3 cellular contexts compared by ENCODE assay signal in the genomic region with DNA sequence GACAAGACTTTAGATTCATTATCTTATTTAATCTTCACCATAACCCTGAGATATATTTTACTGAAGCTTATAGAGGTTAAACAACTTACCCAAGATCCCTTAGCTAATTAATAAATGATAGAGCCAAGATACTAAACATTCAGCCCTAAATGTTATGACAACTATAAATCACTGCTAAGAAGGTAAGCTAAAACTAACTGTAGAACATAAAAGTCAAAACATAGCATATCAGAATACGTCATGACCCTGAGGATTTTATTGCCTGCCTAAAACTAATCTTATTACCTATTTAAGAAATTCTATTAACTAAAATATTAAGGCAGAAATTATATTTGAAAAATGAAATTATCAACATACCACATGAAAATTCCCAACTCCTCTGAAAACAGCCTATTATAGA.
A peak's percentile ranks its signal among the peaks of the same experiment; 100 is the strongest.
TF ChIP-seq lines count a peak whose summit lies in the region.

No MANE protein-coding gene starts in this region.

TF ChIP-seq in SK-N-SH treated with all-trans-retinoic acid at 6 μM for 48 hours, 23 proteins besides CTCF, POLR2A, EP300 and RAD21 (continued from another document):
- TF ChIP-seq, protein P1, sequence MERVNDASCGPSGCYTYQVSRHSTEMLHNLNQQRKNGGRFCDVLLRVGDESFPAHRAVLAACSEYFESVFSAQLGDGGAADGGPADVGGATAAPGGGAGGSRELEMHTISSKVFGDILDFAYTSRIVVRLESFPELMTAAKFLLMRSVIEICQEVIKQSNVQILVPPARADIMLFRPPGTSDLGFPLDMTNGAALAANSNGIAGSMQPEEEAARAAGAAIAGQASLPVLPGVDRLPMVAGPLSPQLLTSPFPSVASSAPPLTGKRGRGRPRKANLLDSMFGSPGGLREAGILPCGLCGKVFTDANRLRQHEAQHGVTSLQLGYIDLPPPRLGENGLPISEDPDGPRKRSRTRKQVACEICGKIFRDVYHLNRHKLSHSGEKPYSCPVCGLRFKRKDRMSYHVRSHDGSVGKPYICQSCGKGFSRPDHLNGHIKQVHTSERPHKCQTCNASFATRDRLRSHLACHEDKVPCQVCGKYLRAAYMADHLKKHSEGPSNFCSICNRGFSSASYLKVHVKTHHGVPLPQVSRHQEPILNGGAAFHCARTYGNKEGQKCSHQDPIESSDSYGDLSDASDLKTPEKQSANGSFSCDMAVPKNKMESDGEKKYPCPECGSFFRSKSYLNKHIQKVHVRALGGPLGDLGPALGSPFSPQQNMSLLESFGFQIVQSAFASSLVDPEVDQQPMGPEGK (CRISPR knock-in tag; IDR thresholded peaks at IDR 0.05; ENCODE audit: borderline replicate concordance): no peak
TF ChIP-seq in SK-N-SH treated with all-trans-retinoic acid at 6 μM for 48 hours: peak in this region for 1.

TF ChIP-seq in SK-N-SH, 30 proteins besides CTCF, POLR2A, EP300 and RAD21 (continued from another document):
- TF ChIP-seq, protein P2, sequence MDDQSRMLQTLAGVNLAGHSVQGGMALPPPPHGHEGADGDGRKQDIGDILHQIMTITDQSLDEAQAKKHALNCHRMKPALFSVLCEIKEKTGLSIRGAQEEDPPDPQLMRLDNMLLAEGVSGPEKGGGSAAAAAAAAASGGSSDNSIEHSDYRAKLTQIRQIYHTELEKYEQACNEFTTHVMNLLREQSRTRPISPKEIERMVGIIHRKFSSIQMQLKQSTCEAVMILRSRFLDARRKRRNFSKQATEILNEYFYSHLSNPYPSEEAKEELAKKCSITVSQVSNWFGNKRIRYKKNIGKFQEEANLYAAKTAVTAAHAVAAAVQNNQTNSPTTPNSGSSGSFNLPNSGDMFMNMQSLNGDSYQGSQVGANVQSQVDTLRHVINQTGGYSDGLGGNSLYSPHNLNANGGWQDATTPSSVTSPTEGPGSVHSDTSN (IDR thresholded peaks at IDR 0.05): no peak
- TF ChIP-seq GABPA (IDR thresholded peaks at IDR 0.05; ENCODE audit: low read depth) (no peak), RXRA (IDR thresholded peaks at IDR 0.05; ENCODE audit: borderline replicate concordance, low read depth) (no peak)

TF ChIP-seq in HEK293, 187 proteins besides CTCF, POLR2A, EP300 and RAD21 (continued from another document):
- TF ChIP-seq, protein P3, sequence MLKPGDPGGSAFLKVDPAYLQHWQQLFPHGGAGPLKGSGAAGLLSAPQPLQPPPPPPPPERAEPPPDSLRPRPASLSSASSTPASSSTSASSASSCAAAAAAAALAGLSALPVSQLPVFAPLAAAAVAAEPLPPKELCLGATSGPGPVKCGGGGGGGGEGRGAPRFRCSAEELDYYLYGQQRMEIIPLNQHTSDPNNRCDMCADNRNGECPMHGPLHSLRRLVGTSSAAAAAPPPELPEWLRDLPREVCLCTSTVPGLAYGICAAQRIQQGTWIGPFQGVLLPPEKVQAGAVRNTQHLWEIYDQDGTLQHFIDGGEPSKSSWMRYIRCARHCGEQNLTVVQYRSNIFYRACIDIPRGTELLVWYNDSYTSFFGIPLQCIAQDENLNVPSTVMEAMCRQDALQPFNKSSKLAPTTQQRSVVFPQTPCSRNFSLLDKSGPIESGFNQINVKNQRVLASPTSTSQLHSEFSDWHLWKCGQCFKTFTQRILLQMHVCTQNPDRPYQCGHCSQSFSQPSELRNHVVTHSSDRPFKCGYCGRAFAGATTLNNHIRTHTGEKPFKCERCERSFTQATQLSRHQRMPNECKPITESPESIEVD (tag by site-specific recombination; IDR thresholded peaks at IDR 0.05): peak; percentile 70
